ENCODE assay signal across 20 cellular contexts in genomic region chr11:86374121-86374520, GRCh38. TPM values are rescaled to one million over a fixed set of nuclear protein-coding genes. Genes with fewer than 3 reads are reported as not detected.
DNase-seq lines count a peak whose midpoint lies in the region; TF ChIP-seq lines count a peak whose summit lies in the region.
"Had no signal": no experiment of that assay in that cellular context is flagged by ENCODE, and none has a peak within 500 bp of the region (broad histone marks: within the 10 kb centered on the region; RNA-seq: fewer than 3 reads in every experiment).

No MANE protein-coding gene starts in this region.

- peaks cover 6% of the 10 kb centered on the region for H3K4me1 ChIP-seq in iPS-18a (ENCODE audit: control insufficient read depth, low read depth, low read length)
- H3K4me1 ChIP-seq in rectal smooth muscle tissue (ENCODE audit: control insufficient read depth, insufficient read depth, low read length), result no peaks in the 10 kb centered on the region
- no peaks in the 10 kb centered on the region; the same call in 1 of the 2 replicates for H3K4me1 ChIP-seq in BE2C
- H3K4me1 ChIP-seq: pancreas, vagina had no signal

- H3K4me3 ChIP-seq in H7 (ENCODE audit: insufficient read depth, low read depth, low read length) (no peak overlapping the region), choroid plexus epithelial cell (ENCODE audit: low read depth, low read length) (peak overlapping the region; percentile 55), iPS-18a (ENCODE audit: low read length) (peak overlapping the region; percentile 58), rectal smooth muscle tissue (ENCODE audit: low read length) (peak overlapping the region; percentile 23), BE2C (ENCODE audit: low read depth, low read length) (no peak overlapping the region)
- H3K4me3 ChIP-seq: mucosa of descending colon had no signal

- DNase-seq in H7, result peak; percentile 10
- no peak for DNase-seq in choroid plexus epithelial cell (ENCODE audit: low read depth)
- no peak for DNase-seq in occipital lobe (lab: John Stamatoyannopoulos, UW)
- no peak for DNase-seq in BE2C
- DNase-seq in NCI-H146 treated with DMSO at 0.1 percent for 48 hours (lab: John Stamatoyannopoulos, UW; ENCODE audit: unreplicated experiment), result no peak
- DNase-seq in NCI-H1694 (lab: John Stamatoyannopoulos, UW), result no peak
- DNase-seq: activated CD4-positive, alpha-beta memory T cell treated with anti-CD3 and anti-CD28 coated beads, Interleukin-2, amount 10 ng/mL, durations not matched to agents 7 days and 5 days; EL; mucosa of descending colon; NCI-H1436 treated with DMSO at 0.1 percent for 48 hours; NCI-H446; stimulated activated CD4-positive, alpha-beta T cell treated with anti-CD3 and anti-CD28 coated beads, Interleukin-12 subunit alpha, Interleukin-12 subunit beta, amount 100 ng/mL, for 4 hours; stimulated activated naive B cell treated with anti-CD40 and anti-IgM and Interleukin-4, amounts not matched to agents 10 μg/mL and 1 μg/mL and 100 μg/mL, for 72 hours; T-cell had no signal

- no peak for TF ChIP-seq CTCF in choroid plexus epithelial cell (conservative IDR thresholded peaks at IDR 0.05; ENCODE audit: low read depth, low read length)
- no peak for TF ChIP-seq CTCF in BE2C (IDR thresholded peaks at IDR 0.05; ENCODE audit: low read depth, low read length)

- H3K27me3 ChIP-seq in H7 (ENCODE audit: control insufficient read depth, insufficient read depth, low read length) (no peaks in the 10 kb centered on the region), iPS-18a (ENCODE audit: control insufficient read depth, insufficient read depth, low read length) (peaks cover 3% of the 10 kb centered on the region), rectal smooth muscle tissue (ENCODE audit: control insufficient read depth, insufficient read depth, low read length) (no peaks in the 10 kb centered on the region), BE2C (no peaks in the 10 kb centered on the region)
- H3K27me3 ChIP-seq: pancreas, vagina had no signal

- H3K9me3 ChIP-seq in iPS-18a (ENCODE audit: control insufficient read depth, low read depth, low read length) (no peaks in the 10 kb centered on the region), BE2C (no peaks in the 10 kb centered on the region; the same call in 1 of the 2 replicates)
- H3K9me3 ChIP-seq: mucosa of descending colon, pancreas, vagina had no signal

- H3K27ac ChIP-seq in iPS-18a (ENCODE audit: low read length) (no peak overlapping the region), rectal smooth muscle tissue (ENCODE audit: low read depth, low read length) (no peak overlapping the region)
- H3K27ac ChIP-seq: epithelial cell of prostate, pancreas, vagina had no signal

- H3K36me3 ChIP-seq in H7 (replicated peaks; ENCODE audit: control insufficient read depth, insufficient read depth, low read length), result no peaks in the 10 kb centered on the region
- no peaks in the 10 kb centered on the region for H3K36me3 ChIP-seq in iPS-18a (ENCODE audit: control insufficient read depth, low read depth, low read length)
- no peaks in the 10 kb centered on the region for H3K36me3 ChIP-seq in rectal smooth muscle tissue (ENCODE audit: control insufficient read depth, insufficient read depth, low read length)
- no peaks in the 10 kb centered on the region for H3K36me3 ChIP-seq in BE2C
- H3K36me3 ChIP-seq: pancreas, vagina had no signal

- H3K9ac ChIP-seq in iPS-18a (ENCODE audit: low read length) (no peak overlapping the region), rectal smooth muscle tissue (ENCODE audit: low read length) (no peak overlapping the region)

RNA-seq across cellular contexts. Expression of gene CCDC81, which starts 0.6 kb away (rescaled TPM):
- 1.3 and 2.0 TPM in 2 replicates for total RNA-seq in H7 (2014; rRNA removed; shearing (Covaris generic))
- 3.0 TPM for total RNA-seq in occipital lobe
- 2.3 TPM for polyA plus RNA-seq in BE2C (2012; ENCODE audit: insufficient read depth, insufficient read length, low read depth)
- total RNA-seq: kidney epithelial cell, vagina had no signal

Comparison
In these comparisons a context has a peak if more than half of its experiments do, and no peak if none do; other contexts are left out.
1. H3K4me3 ChIP-seq: peak in choroid plexus epithelial cell (single experiment), iPS-18a (single experiment) and rectal smooth muscle tissue (single experiment); none in H7 (single experiment) and BE2C (single experiment).